In genomic region chr3:192848371-192849233, GRCh38 we compare ENCODE assay signal across 18 cellular contexts.
DNase-seq lines count a peak whose midpoint lies in the region; ATAC-seq and TF ChIP-seq lines count a peak whose summit lies in the region.
"Had no signal": no experiment of that assay in that cellular context is flagged by ENCODE, and none has a peak within 500 bp of the region (broad histone marks: within the 10 kb centered on the region; RNA-seq: fewer than 3 reads in every experiment).

No MANE protein-coding gene starts in this region.

- peak overlapping the region; percentile 33 for H3K4me3 Mint-ChIP-seq in activated T-helper 17 cell treated with anti-CD3 and anti-CD28 coated beads, Interleukin-2, amount 50 U/mL, for 72 hours
- H3K4me3 Mint-ChIP-seq in osteocyte (ENCODE audit: unreplicated experiment): peak overlapping the region; percentile 14
- H3K4me3 Mint-ChIP-seq: activated T-cell treated with anti-CD3 and anti-CD28 coated beads, Interleukin-2, amount 50 U/mL, for 24 hours; T-helper 1 cell treated with Interleukin-12 subunit alpha and Interleukin-12 subunit beta and Interleukin-4 antibody, amounts not matched to agents 30 μg/mL and 1 μg/mL, for 36 hours had no signal

- H3K27ac ChIP-seq in colonic mucosa: no peak overlapping the region
- H3K27ac ChIP-seq: dorsolateral prefrontal cortex, right atrium auricular region, transverse colon had no signal

- H3K9me3 Mint-ChIP-seq in activated T-helper 17 cell treated with anti-CD3 and anti-CD28 coated beads, Interleukin-2, amount 50 U/mL, for 72 hours: no peaks in the 10 kb centered on the region
- no peaks in the 10 kb centered on the region for H3K9me3 Mint-ChIP-seq in osteocyte (ENCODE audit: unreplicated experiment)
- H3K9me3 Mint-ChIP-seq: activated T-cell treated with anti-CD3 and anti-CD28 coated beads, Interleukin-2, amount 50 U/mL, for 24 hours; T-helper 1 cell treated with Interleukin-12 subunit alpha and Interleukin-12 subunit beta and Interleukin-4 antibody, amounts not matched to agents 30 μg/mL and 1 μg/mL, for 36 hours had no signal

- H3K27me3 ChIP-seq in colonic mucosa: no peaks in the 10 kb centered on the region
- H3K27me3 ChIP-seq: dorsolateral prefrontal cortex, right atrium auricular region, transverse colon had no signal

- H3K36me3 ChIP-seq in colonic mucosa: no peaks in the 10 kb centered on the region
- H3K36me3 ChIP-seq: right atrium auricular region, transverse colon had no signal

- H3K9ac ChIP-seq in colonic mucosa (ENCODE audit: low read depth in 2 of 2, low read length in 2 of 2): no peak overlapping the region

- H3K4me1 ChIP-seq in colonic mucosa: peaks cover 13% of the 10 kb centered on the region

- H3K36me3 Mint-ChIP-seq in activated T-helper 17 cell treated with anti-CD3 and anti-CD28 coated beads, Interleukin-2, amount 50 U/mL, for 72 hours (ENCODE audit: low read depth): peaks cover 4% of the 10 kb centered on the region
- no peaks in the 10 kb centered on the region for H3K36me3 Mint-ChIP-seq in osteocyte (ENCODE audit: unreplicated experiment)

- no peak for TF ChIP-seq CTCF in osteocyte (IDR thresholded peaks at IDR 0.05)
- TF ChIP-seq CTCF in colonic mucosa (IDR thresholded peaks at IDR 0.05): no peak

- intact Hi-C loops in colonic mucosa (cut with DNase I): no loop called here

- DNase-seq in osteocyte (ENCODE audit: extremely low spot score, unreplicated experiment) (no peak), germinal center (ENCODE audit: low spot score) (no peak), hypothalamus (lab: John Stamatoyannopoulos, UW) (no peak), colonic mucosa (no peak)
- DNase-seq: activated CD4-positive, alpha-beta T cell treated with anti-CD3 and anti-CD28 coated beads for 48 hours; activated T-cell treated with anti-CD3 and anti-CD28 coated beads, Interleukin-2, amount 50 U/mL, for 24 hours; aorta; C1 segment of cervical spinal cord; DMS53; dorsolateral prefrontal cortex; mammary epithelial cell; NCI-H524 treated with DMSO at 0.1 percent for 48 hours; transverse colon had no signal

- peak; percentile 34 for ATAC-seq in HG02588 (IDR thresholded peaks at IDR 0.05; ENCODE audit: unreplicated experiment)
- ATAC-seq in activated T-helper 17 cell treated with anti-CD3 and anti-CD28 coated beads, Interleukin-2, amount 50 U/mL, for 72 hours (replicated peaks): peak; percentile 18

- peaks cover 36% of the 10 kb centered on the region for H3K4me1 Mint-ChIP-seq in activated T-helper 17 cell treated with anti-CD3 and anti-CD28 coated beads, Interleukin-2, amount 50 U/mL, for 72 hours
- H3K4me1 Mint-ChIP-seq in osteocyte (ENCODE audit: unreplicated experiment): peaks cover 52% of the 10 kb centered on the region

- H3K27me3 Mint-ChIP-seq in activated T-helper 17 cell treated with anti-CD3 and anti-CD28 coated beads, Interleukin-2, amount 50 U/mL, for 72 hours: peaks cover 3% of the 10 kb centered on the region
- no peaks in the 10 kb centered on the region for H3K27me3 Mint-ChIP-seq in osteocyte (ENCODE audit: unreplicated experiment)

- peak; percentile 15 for TF ChIP-seq POLR2A in GM15510 (IDR thresholded peaks at IDR 0.05; ENCODE audit: borderline replicate concordance, extremely low read depth, insufficient read length)

- H3K4me3 ChIP-seq in colonic mucosa: no peak overlapping the region
- H3K4me3 ChIP-seq: dorsolateral prefrontal cortex, right atrium auricular region, transverse colon had no signal

- no peaks in the 10 kb centered on the region for H3K9me3 ChIP-seq in colonic mucosa
- H3K9me3 ChIP-seq: right atrium auricular region, transverse colon had no signal

- no peak overlapping the region for H3K27ac Mint-ChIP-seq in activated T-helper 17 cell treated with anti-CD3 and anti-CD28 coated beads, Interleukin-2, amount 50 U/mL, for 72 hours
- H3K27ac Mint-ChIP-seq in osteocyte (ENCODE audit: unreplicated experiment): peak overlapping the region; percentile 65
- H3K27ac Mint-ChIP-seq: activated T-cell treated with anti-CD3 and anti-CD28 coated beads, Interleukin-2, amount 50 U/mL, for 24 hours; T-helper 1 cell treated with Interleukin-12 subunit alpha and Interleukin-12 subunit beta and Interleukin-4 antibody, amounts not matched to agents 30 μg/mL and 1 μg/mL, for 36 hours had no signal
